15 cellular contexts compared by ENCODE assay signal in genomic region chr3:60262546-60262945, GRCh38.
DNase-seq lines count a peak whose midpoint lies in the region; ATAC-seq and TF ChIP-seq lines count a peak whose summit lies in the region.
"Had no signal": no experiment of that assay in that cellular context is flagged by ENCODE, and none has a peak within 500 bp of the region (broad histone marks: within the 10 kb centered on the region; RNA-seq: fewer than 3 reads in every experiment).

No MANE protein-coding gene starts in this region.

- H3K4me3 Mint-ChIP-seq in activated CD4-positive, alpha-beta T cell treated with anti-CD3 and anti-CD28 coated beads, Interleukin-2, amount 10 ng/mL, durations not matched to agents 24 days and 14 days, result no peak overlapping the region
- no peak overlapping the region for H3K4me3 Mint-ChIP-seq in CD4-positive, alpha-beta T cell
- H3K4me3 Mint-ChIP-seq: H9 had no signal

- H3K9me3 Mint-ChIP-seq in activated CD4-positive, alpha-beta T cell treated with anti-CD3 and anti-CD28 coated beads, Interleukin-2, amount 10 ng/mL, durations not matched to agents 24 days and 14 days, result peaks cover 15% of the 10 kb centered on the region
- no peaks in the 10 kb centered on the region for H3K9me3 Mint-ChIP-seq in CD4-positive, alpha-beta T cell
- H3K9me3 Mint-ChIP-seq: H9 had no signal

- H2AFZ ChIP-seq in OCI-LY7 (ENCODE audit: low read length), result peak overlapping the region; percentile 38; the same call in 1 of the 2 replicates

- peaks cover 1% of the 10 kb centered on the region for H3K36me3 Mint-ChIP-seq in activated CD4-positive, alpha-beta T cell treated with anti-CD3 and anti-CD28 coated beads, Interleukin-2, amount 10 ng/mL, durations not matched to agents 24 days and 14 days (ENCODE audit: low read depth)
- H3K36me3 Mint-ChIP-seq in CD4-positive, alpha-beta T cell (ENCODE audit: low read depth), result no peaks in the 10 kb centered on the region

- H3K27me3 Mint-ChIP-seq in activated CD4-positive, alpha-beta T cell treated with anti-CD3 and anti-CD28 coated beads, Interleukin-2, amount 10 ng/mL, durations not matched to agents 24 days and 14 days, result no peaks in the 10 kb centered on the region
- H3K27me3 Mint-ChIP-seq in CD4-positive, alpha-beta T cell, result no peaks in the 10 kb centered on the region

- TF ChIP-seq CTCF in CD4-positive, alpha-beta T cell (IDR thresholded peaks at IDR 0.05), result no peak
- TF ChIP-seq CTCF in OCI-LY7 (conservative IDR thresholded peaks at IDR 0.05; ENCODE audit: low read length), result no peak

- H3K27ac Mint-ChIP-seq in activated CD4-positive, alpha-beta T cell treated with anti-CD3 and anti-CD28 coated beads, Interleukin-2, amount 10 ng/mL, durations not matched to agents 24 days and 14 days, result peak overlapping the region; percentile 16
- peak overlapping the region; percentile 31 for H3K27ac Mint-ChIP-seq in CD4-positive, alpha-beta T cell
- H3K27ac Mint-ChIP-seq: H9 had no signal

- no TSS peak for BruUV-seq in OCI-LY7 (replicated peaks; lab: Mats Ljungman, UMichigan)

- POLR2A ChIA-PET in CD4-positive, alpha-beta T cell (lab: Charles Lee), result no interaction called here
- POLR2A ChIA-PET in OCI-LY7 (lab: Charles Lee), result no interaction called here

- DNase-seq in activated CD4-positive, alpha-beta T cell treated with anti-CD3 and anti-CD28 coated beads, Interleukin-2, amount 10 ng/mL, durations not matched to agents 24 days and 14 days, result no peak
- DNase-seq in activated CD4-positive, alpha-beta T cell treated with anti-CD3 and anti-CD28 coated beads, Interleukin-2, amount 50 U/mL, for 4 hours, result no peak
- no peak for DNase-seq in CD4-positive, alpha-beta T cell
- DNase-seq in OCI-LY7 (ENCODE audit: low spot score) (no peak), posterior cingulate gyrus (no peak)
- DNase-seq in stimulated activated CD4-positive, alpha-beta T cell treated with anti-CD3 and anti-CD28 coated beads, Interleukin-4, amount 100 ng/mL, for 4 hours, result no peak
- DNase-seq: ACHN, DMS79 treated with DMSO at 0.1 percent for 48 hours, GDM1, GOT3, H9 had no signal

- H3K4me3 ChIP-seq in BLaER1 (no peak overlapping the region), OCI-LY7 (ENCODE audit: low read depth, low read length, poor library complexity, severe bottlenecking) (no peak overlapping the region)

- no peaks in the 10 kb centered on the region for H3K79me2 ChIP-seq in OCI-LY7 (ENCODE audit: insufficient read depth, low read depth, low read length)

- no peaks in the 10 kb centered on the region for H3K9me2 ChIP-seq in OCI-LY7 (ENCODE audit: insufficient read depth, low read length)

- H3K27me3 ChIP-seq in BLaER1, result no peaks in the 10 kb centered on the region
- H3K27me3 ChIP-seq in CD4-positive, alpha-beta T cell (ENCODE audit: control insufficient read depth, insufficient read depth, low read length), result no peaks in the 10 kb centered on the region

- H4K20me1 ChIP-seq in BLaER1, result no peaks in the 10 kb centered on the region
- H4K20me1 ChIP-seq in OCI-LY7 (ENCODE audit: insufficient read depth, low read length), result no peaks in the 10 kb centered on the region

- CTCF ChIA-PET in CD4-positive, alpha-beta T cell (lab: Charles Lee), result no interaction called here
- CTCF ChIA-PET in OCI-LY7 (lab: Charles Lee; ENCODE audit: unreplicated experiment), result no interaction called here

- peaks cover 11% of the 10 kb centered on the region for H3K4me1 Mint-ChIP-seq in activated CD4-positive, alpha-beta T cell treated with anti-CD3 and anti-CD28 coated beads, Interleukin-2, amount 10 ng/mL, durations not matched to agents 24 days and 14 days
- peaks cover 33% of the 10 kb centered on the region for H3K4me1 Mint-ChIP-seq in CD4-positive, alpha-beta T cell (ENCODE audit: low read depth)

- H3K27ac ChIP-seq in BLaER1 (peak overlapping the region; percentile 77), OCI-LY7 (ENCODE audit: low read depth, low read length, poor library complexity, severe bottlenecking) (no peak overlapping the region)
- H3K27ac ChIP-seq in CD4-positive, alpha-beta T cell (ENCODE audit: low read depth, low read length), result no peak overlapping the region
- H3K27ac ChIP-seq: C4-2B had no signal

- H3K36me3 ChIP-seq in BLaER1 (no peaks in the 10 kb centered on the region), OCI-LY7 (ENCODE audit: insufficient read depth, low read length) (no peaks in the 10 kb centered on the region)

- ATAC-seq in CD4-positive, alpha-beta T cell (ENCODE audit: poor library complexity), result no peak
- no peak for ATAC-seq in HG03175 (IDR thresholded peaks at IDR 0.05; ENCODE audit: unreplicated experiment)
- ATAC-seq: HepG2 had no signal

- peaks cover 46% of the 10 kb centered on the region for H3K4me1 ChIP-seq in BLaER1
- H3K4me1 ChIP-seq in OCI-LY7 (ENCODE audit: insufficient read depth, low read length, poor library complexity, severe bottlenecking), result peaks cover 3% of the 10 kb centered on the region

- H3K4me2 ChIP-seq in BLaER1 (peak overlapping the region; percentile 36), OCI-LY7 (ENCODE audit: low read length) (no peak overlapping the region)

- intact Hi-C loops in activated CD4-positive, alpha-beta T cell treated with anti-CD3 and anti-CD28 coated beads, Interleukin-2, amount 10 ng/mL, durations not matched to agents 24 days and 14 days (cut with micrococcal nuclease), result no loop called here
- intact Hi-C loops in CD4-positive, alpha-beta T cell (cut with DNase I, micrococcal nuclease), result no loop called here
- intact Hi-C loops in OCI-LY7 (cut with micrococcal nuclease; ENCODE audit: unreplicated experiment), result no loop called here
- intact Hi-C loops in posterior cingulate gyrus (cut with DNase I), result no loop called here

- peak overlapping the region; percentile 48 for H3K9ac ChIP-seq in BLaER1

- H3K9me3 ChIP-seq in BLaER1, result peaks cover 34% of the 10 kb centered on the region
- no peaks in the 10 kb centered on the region for H3K9me3 ChIP-seq in CD4-positive, alpha-beta T cell (ENCODE audit: control insufficient read depth, low read length)
- H3K9me3 ChIP-seq in OCI-LY7 (ENCODE audit: low read length), result no peaks in the 10 kb centered on the region
